ENCODE assay signal across 12 cellular contexts in genomic region chr9:37507586-37508134, GRCh38.
"Had no signal": no experiment of that assay in that cellular context is flagged by ENCODE, and none has a peak within 500 bp of the region (broad histone marks: within the 10 kb centered on the region; RNA-seq: fewer than 3 reads in every experiment).

No MANE protein-coding gene starts in this region.

- H3K27ac ChIP-seq: brain microvascular endothelial cell, transverse colon had no signal

- H3K4me3 Mint-ChIP-seq: activated T-cell treated with anti-CD3 and anti-CD28 coated beads, Interleukin-2, amount 50 U/mL, for 72 hours; dendritic cell treated with granulocyte-macrophage colony-stimulating factor and Interleukin-4, amounts not matched to agents 40 ng/mL and 50 ng/mL, for 4 days; endodermal cell had no signal

- H3K9me3 ChIP-seq: transverse colon had no signal

- H3K27ac Mint-ChIP-seq: activated T-cell treated with anti-CD3 and anti-CD28 coated beads, Interleukin-2, amount 50 U/mL, for 72 hours; dendritic cell treated with granulocyte-macrophage colony-stimulating factor and Interleukin-4, amounts not matched to agents 40 ng/mL and 50 ng/mL, for 4 days; endodermal cell had no signal

- H3K27me3 ChIP-seq: brain microvascular endothelial cell, transverse colon had no signal

- H3K27me3 Mint-ChIP-seq: dendritic cell treated with granulocyte-macrophage colony-stimulating factor and Interleukin-4, amounts not matched to agents 40 ng/mL and 50 ng/mL, for 4 days had no signal

- ATAC-seq: activated T-cell treated with anti-CD3 and anti-CD28 coated beads, Interleukin-2, amount 50 U/mL, for 72 hours had no signal

- H3K9me3 Mint-ChIP-seq: activated T-cell treated with anti-CD3 and anti-CD28 coated beads, Interleukin-2, amount 50 U/mL, for 72 hours; dendritic cell treated with granulocyte-macrophage colony-stimulating factor and Interleukin-4, amounts not matched to agents 40 ng/mL and 50 ng/mL, for 4 days; endodermal cell had no signal

- H3K4me1 Mint-ChIP-seq: endodermal cell had no signal

- DNase-seq: activated CD4-positive, alpha-beta T cell treated with anti-CD3 and anti-CD28 coated beads, Interleukin-2, amount 50 U/mL, for 48 hours; activated CD4-positive, CD25-positive, alpha-beta regulatory T cell treated with anti-CD3 and anti-CD28 coated beads, Interleukin-2, amount 50 U/mL, for 72 hours; activated naive CD4-positive, alpha-beta T cell; activated T-cell treated with anti-CD3 and anti-CD28 coated beads, Interleukin-2, amount 50 U/mL, for 72 hours; brain microvascular endothelial cell; cerebellar nuclear complex; endodermal cell; stimulated activated CD4-positive, alpha-beta T cell treated with anti-CD3 and anti-CD28 coated beads, Interleukin-4, amount 100 ng/mL, for 1 hour; stimulated activated CD8-positive, alpha-beta memory T cell treated with anti-CD3 and anti-CD28 coated beads, Interleukin-4, amount 100 ng/mL, for 48 hours; SW 1271; transverse colon had no signal

- H3K4me3 ChIP-seq: transverse colon had no signal

- H3K4me1 ChIP-seq: transverse colon had no signal
